Comparison of ENCODE assay signal across 25 cellular contexts in the genomic region with DNA sequence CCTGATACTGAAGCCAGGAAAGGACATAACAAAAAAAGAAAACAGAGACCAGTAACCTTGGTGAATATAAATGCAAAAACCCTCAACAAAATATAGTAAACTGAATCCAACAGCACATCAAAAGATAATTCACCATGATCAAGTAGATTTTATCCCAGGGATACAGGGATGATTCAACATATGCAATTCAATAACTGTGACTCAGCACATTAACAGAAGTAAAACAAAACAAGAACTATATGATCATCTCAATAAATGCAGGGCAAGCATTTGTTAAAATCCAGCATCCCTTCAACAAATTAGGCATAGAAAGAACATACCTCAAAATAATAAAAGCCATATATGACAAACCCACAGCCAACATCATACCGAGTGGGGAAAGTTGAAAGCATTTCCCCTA.
DNase-seq lines count a peak whose midpoint lies in the region; ATAC-seq, FAIRE-seq and TF ChIP-seq lines count a peak whose summit lies in the region.
"Had no signal": no experiment of that assay in that cellular context is flagged by ENCODE, and none has a peak within 500 bp of the region (broad histone marks: within the 10 kb centered on the region; RNA-seq: fewer than 3 reads in every experiment).

No MANE protein-coding gene starts in this region.

- WGBS in mammary epithelial cell (ENCODE audit: low coverage, missing lambda C conversion rate) = 100% methylated on average over 1 of the region's 1 CpG
- 81 to 93% methylated on average over 1 of the region's 1 CpG for WGBS in body of pancreas, 2 donors

- ATAC-seq in body of pancreas = no peak

- intact Hi-C loops in mammary epithelial cell (cut with micrococcal nuclease) = loop anchor here (10.0 kb wide), 2 partner anchors 113 to 403 kb away; a partner anchor contains a TSS
- intact Hi-C loops in breast epithelium (cut with DNase I; ENCODE audit: low total_unique reads) = no loop called here
- intact Hi-C loops in body of pancreas (cut with DNase I) = no loop called here

- no peak overlapping the region for H3K4me3 ChIP-seq in mammary epithelial cell (replicated peaks in 1 of 3; ENCODE audit: insufficient read depth in 1 of 3, low read depth in 2 of 3, low read length in 3 of 3)
- H3K4me3 ChIP-seq in breast epithelium = no peak overlapping the region
- no peak overlapping the region for H3K4me3 ChIP-seq in bronchial epithelial cell (ENCODE audit: low read depth, low read length)
- H3K4me3 ChIP-seq in body of pancreas = no peak overlapping the region
- H3K4me3 ChIP-seq: BLaER1, MG63 had no signal

- TF ChIP-seq CTCF in mammary epithelial cell (conservative IDR thresholded peaks at IDR 0.05 in 1 of 2, IDR thresholded peaks at IDR 0.05 in 1 of 2; ENCODE audit: extremely low read depth in 1 of 2, insufficient read depth in 1 of 2, low read depth in 1 of 2, low read length in 2 of 2) = no peak
- TF ChIP-seq CTCF in breast epithelium (IDR thresholded peaks at IDR 0.05) = no peak
- TF ChIP-seq CTCF in bronchial epithelial cell (IDR thresholded peaks at IDR 0.05; ENCODE audit: insufficient read depth, low read length, severe bottlenecking) = no peak
- TF ChIP-seq CTCF in body of pancreas (IDR thresholded peaks at IDR 0.05) = no peak

- in situ Hi-C loops in mammary epithelial cell (cut with MboI; ENCODE audit: low sequenced_read_pairs in 2 of 2) = no loop called here

- H3K4me2 ChIP-seq in mammary epithelial cell (ENCODE audit: insufficient read depth, low read depth, low read length) = no peak overlapping the region
- H3K4me2 ChIP-seq: BLaER1, SK-N-SH had no signal

- dilution Hi-C loops in mammary epithelial cell (cut with HindIII; ENCODE audit: low sequenced_read_pairs) = no loop called here

- CTCF ChIA-PET in mammary epithelial cell (lab: Charles Lee; ENCODE audit: low non-redundant PET) = interaction anchor here (0.8 kb wide), 1 partner anchor 977 kb away, joined by 5 read pairs; no protein-coding TSS in a partner anchor

- no peak overlapping the region for H2AFZ ChIP-seq in mammary epithelial cell (ENCODE audit: low read depth, low read length)

- TF ChIP-seq POLR2A in breast epithelium (IDR thresholded peaks at IDR 0.05) (no peak), body of pancreas (IDR thresholded peaks at IDR 0.05) (no peak)

- H3K27me3 ChIP-seq in mammary epithelial cell (ENCODE audit: insufficient read depth, low read length) (no peaks in the 10 kb centered on the region), breast epithelium (no peaks in the 10 kb centered on the region), bronchial epithelial cell (ENCODE audit: control insufficient read depth, insufficient read depth, low read length) (no peaks in the 10 kb centered on the region), body of pancreas (no peaks in the 10 kb centered on the region)
- H3K27me3 ChIP-seq: BLaER1, MG63 had no signal

- DNase-seq in mammary epithelial cell (peak; percentile 35), breast epithelium (ENCODE audit: low spot score in 2 of 2) (no peak), HTR-8/SVneo (ENCODE audit: insufficient read length, low spot score) (no peak), bronchial epithelial cell (ENCODE audit: low read depth) (peak; percentile 49), body of pancreas (no peak), cerebellum (ENCODE audit: low spot score) (no peak), HT-29 (ENCODE audit: low spot score) (no peak)
- no peak for DNase-seq in effector CD4-positive, alpha-beta T cell
- DNase-seq: 8988T; CD4-positive, CD25-positive, alpha-beta regulatory T cell; DMS153; GDM1; H7; KBM-7; MG63; NCI-H1105 treated with DMSO at 0.1 percent for 48 hours; NCI-H146; NCI-H1930; NCI-H2107; NCI-H524 treated with DMSO at 0.1 percent for 48 hours; NCI-H774; SK-N-SH; SW 1271 had no signal

- FAIRE-seq in HTR-8/SVneo (lab: Jason Lieb, UNC) (peak; percentile 26), bronchial epithelial cell (lab: Jason Lieb, UNC) (no peak)
- FAIRE-seq: GM12891 had no signal

- H3K36me3 ChIP-seq in mammary epithelial cell (ENCODE audit: insufficient read depth, low read length) = no peaks in the 10 kb centered on the region
- no peaks in the 10 kb centered on the region for H3K36me3 ChIP-seq in breast epithelium
- H3K36me3 ChIP-seq in bronchial epithelial cell (ENCODE audit: control insufficient read depth, insufficient read depth, low read length) = no peaks in the 10 kb centered on the region
- no peaks in the 10 kb centered on the region for H3K36me3 ChIP-seq in body of pancreas (replicated peaks in 1 of 2; ENCODE audit: insufficient read depth in 1 of 2, low read depth in 2 of 2)
- H3K36me3 ChIP-seq: BLaER1, MG63 had no signal

- no peaks in the 10 kb centered on the region for H3K79me2 ChIP-seq in mammary epithelial cell (ENCODE audit: insufficient read depth, low read length)

- no peak overlapping the region for H3K9ac ChIP-seq in mammary epithelial cell (ENCODE audit: insufficient read depth, low read length)
- H3K9ac ChIP-seq: BLaER1, SK-N-SH had no signal

- H3K27ac ChIP-seq in mammary epithelial cell (ENCODE audit: insufficient read depth, low read depth, low read length) = no peak overlapping the region
- no peak overlapping the region for H3K27ac ChIP-seq in breast epithelium
- H3K27ac ChIP-seq in body of pancreas = no peak overlapping the region
- H3K27ac ChIP-seq: BLaER1 had no signal

- H3K9me3 ChIP-seq in mammary epithelial cell (replicated peaks; ENCODE audit: insufficient read depth, low read length) (no peaks in the 10 kb centered on the region), breast epithelium (no peaks in the 10 kb centered on the region), body of pancreas (no peaks in the 10 kb centered on the region)
- H3K9me3 ChIP-seq: BLaER1, MG63, SK-N-SH had no signal

- H3K4me1 ChIP-seq in mammary epithelial cell (ENCODE audit: insufficient read depth, low read length) = peaks cover 5% of the 10 kb centered on the region
- no peaks in the 10 kb centered on the region for H3K4me1 ChIP-seq in breast epithelium
- H3K4me1 ChIP-seq in body of pancreas = no peaks in the 10 kb centered on the region
- H3K4me1 ChIP-seq: BLaER1 had no signal

- no peaks in the 10 kb centered on the region for H4K20me1 ChIP-seq in mammary epithelial cell (ENCODE audit: insufficient read depth, low read length)
- H4K20me1 ChIP-seq: BLaER1 had no signal

- BruUV-seq in mammary epithelial cell (replicated peaks; lab: Mats Ljungman, UMichigan) = no TSS peak

Comparison
In these comparisons a context has a peak if more than half of its experiments do, and no peak if none do; other contexts are left out.
1. DNase-seq: peak in mammary epithelial cell (single experiment) and bronchial epithelial cell (single experiment); none in breast epithelium (0 of 2), HTR-8/SVneo (single experiment), body of pancreas (0 of 4), effector CD4-positive, alpha-beta T cell (single experiment), cerebellum (single experiment) and HT-29 (single experiment).